8 cellular contexts compared by ENCODE assay signal in the genomic region with DNA sequence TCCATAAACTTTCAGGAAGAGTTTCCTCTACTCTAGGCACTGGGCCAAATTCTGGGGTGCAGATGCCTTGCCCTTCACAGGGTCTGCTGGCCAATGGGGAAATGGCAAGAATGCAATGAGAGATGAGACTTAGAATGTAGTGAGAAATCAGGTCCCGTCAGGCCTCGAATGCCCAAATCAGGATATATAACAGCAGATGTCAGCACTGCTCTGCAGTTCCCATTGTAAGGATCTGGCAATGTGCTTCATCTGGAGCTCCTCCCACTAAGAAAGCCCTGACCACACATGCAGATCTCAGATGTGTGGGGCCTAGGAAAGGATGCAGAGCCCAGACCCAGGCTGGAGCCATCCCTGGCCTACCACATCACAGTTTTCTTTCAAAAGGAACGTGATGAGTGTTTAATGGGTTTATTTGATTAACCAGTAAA. TPM values are rescaled to one million over a fixed set of nuclear protein-coding genes. Genes with fewer than 3 reads are reported as not detected.
A peak's percentile ranks its signal among the peaks of the same experiment; 100 is the strongest.
DNase-seq lines count a peak whose midpoint lies in the region; ATAC-seq and TF ChIP-seq lines count a peak whose summit lies in the region.

No MANE protein-coding gene starts in this region.

- H3K36me3 ChIP-seq in WERI-Rb-1 (no peaks in the 10 kb centered on the region), gastrocnemius medialis (no peaks in the 10 kb centered on the region)

- H3K27ac ChIP-seq in WERI-Rb-1 = no peak overlapping the region
- H3K27ac ChIP-seq in gastrocnemius medialis = no peak overlapping the region

- H3K27me3 ChIP-seq in WERI-Rb-1 (ENCODE audit: insufficient read depth, low read depth, severe bottlenecking) = no peaks in the 10 kb centered on the region
- H3K27me3 ChIP-seq in gastrocnemius medialis = no peaks in the 10 kb centered on the region

- no peak for TF ChIP-seq POLR2A in gastrocnemius medialis (IDR thresholded peaks at IDR 0.05)

- ATAC-seq in left ventricle myocardium superior (peak; percentile 80), gastrocnemius medialis (peak; percentile 40 to 61)

- H3K4me3 ChIP-seq in HFF-Myc (replicated peaks; ENCODE audit: low read depth, low read length) (no peak overlapping the region), WERI-Rb-1 (ENCODE audit: low read depth, low read length) (no peak overlapping the region), gastrocnemius medialis (no peak overlapping the region)

- intact Hi-C loops in left ventricle myocardium superior (cut with micrococcal nuclease) = no loop called here
- intact Hi-C loops in gastrocnemius medialis (cut with DNase I; ENCODE audit: low total_unique reads) = loop anchor here (5.0 kb wide), 1 partner anchor 47 kb away; no protein-coding TSS in a partner anchor

- peaks cover 0 to 9% of the 10 kb centered on the region in 2 donors for H3K4me1 ChIP-seq in gastrocnemius medialis

- no peaks in the 10 kb centered on the region for H3K9me3 ChIP-seq in WERI-Rb-1 (ENCODE audit: severe bottlenecking)
- no peaks in the 10 kb centered on the region for H3K9me3 ChIP-seq in gastrocnemius medialis

- in situ Hi-C loops in gastrocnemius medialis (cut with MboI; ENCODE audit: low sequenced_read_pairs in 4 of 4) = no loop called here

- peak; percentile 85 for DNase-seq in HFF-Myc (ENCODE audit: extremely low read depth, low read depth)
- DNase-seq in WERI-Rb-1 = peak; percentile 54
- DNase-seq in left ventricle myocardium superior = no peak
- DNase-seq in gastrocnemius medialis = no peak
- DNase-seq in NK-92 (lab: John Stamatoyannopoulos, UW; ENCODE audit: unreplicated experiment) = no peak
- no peak for DNase-seq in NCI-H2227 (lab: John Stamatoyannopoulos, UW; ENCODE audit: unreplicated experiment)
- DNase-seq in stimulated activated CD4-positive, alpha-beta T cell treated with anti-CD3 and anti-CD28 coated beads, Interleukin-2, amount 100 ng/mL, for 24 hours = no peak
- no peak for DNase-seq in NCI-H510A treated with DMSO at 0.1 percent for 48 hours (lab: John Stamatoyannopoulos, UW)

- TF ChIP-seq CTCF in HFF-Myc (IDR thresholded peaks at IDR 0.05; ENCODE audit: low read depth, low read length, missing control alignments) = peak; percentile 13
- TF ChIP-seq CTCF in WERI-Rb-1 (IDR thresholded peaks at IDR 0.05; ENCODE audit: low read depth, low read length) = peak; percentile 48; the same call in 1 of the 2 replicates
- peak in 2 of 5 experiments; percentile 20 to 26 for TF ChIP-seq CTCF in gastrocnemius medialis (IDR thresholded peaks at IDR 0.05 in 4 of 5, conservative IDR thresholded peaks at IDR 0.05 in 1 of 5)

RNA-seq across cellular contexts. Expression of a gene that starts 13.9 kb away (rescaled TPM):
- total RNA-seq in left ventricle myocardium superior = 8.3 TPM
- 1 to 10 TPM; 1.2 to 6.7 (median 4.7) TPM for total RNA-seq in gastrocnemius medialis

RNA-seq across cellular contexts. Expression of a gene that starts 16.0 kb away (rescaled TPM):
- total RNA-seq in left ventricle myocardium superior (88.7 TPM), gastrocnemius medialis (100 to 1,000 TPM in 1 of 4 donors, 10 to 100 TPM in 3; 26.6 to 119 (median 55.6) TPM)

Comparison
In these comparisons a context has a peak if more than half of its experiments do, and no peak if none do; other contexts are left out.
1. DNase-seq: peak in HFF-Myc (single experiment) and WERI-Rb-1 (single experiment); none in left ventricle myocardium superior (single experiment), gastrocnemius medialis (0 of 2), NK-92 (single experiment), NCI-H2227 (single experiment), stimulated activated CD4-positive, alpha-beta T cell treated with anti-CD3 and anti-CD28 coated beads, Interleukin-2, amount 100 ng/mL, for 24 hours (0 of 2) and NCI-H510A treated with DMSO at 0.1 percent for 48 hours (single experiment).